Comparison of ENCODE assay signal across 9 cellular contexts in the genomic region with DNA sequence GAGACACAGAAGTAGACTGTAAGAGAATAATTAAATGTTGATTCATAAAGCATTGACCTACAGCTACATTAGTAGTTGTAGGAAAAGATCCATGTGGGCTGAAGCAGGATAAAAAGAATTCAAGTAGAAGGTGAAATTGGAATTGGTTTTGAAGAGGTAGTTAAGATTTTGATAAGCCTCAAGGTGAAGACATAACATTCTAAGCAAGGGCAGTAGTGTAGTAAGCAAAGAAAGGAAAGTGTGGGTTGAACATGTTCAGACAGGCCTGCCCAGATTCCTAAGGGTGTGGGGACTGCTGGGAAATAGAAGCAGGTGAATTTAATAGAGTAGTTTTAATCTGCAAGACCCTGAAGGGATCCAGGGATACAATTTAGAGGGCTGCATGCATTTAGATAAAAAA. TPM values are rescaled to one million over a fixed set of nuclear protein-coding genes. Genes with fewer than 3 reads are reported as not detected.
A peak's percentile ranks its signal among the peaks of the same experiment; 100 is the strongest.
DNase-seq lines count a peak whose midpoint lies in the region; ATAC-seq and TF ChIP-seq lines count a peak whose summit lies in the region.
"Had no signal": no experiment of that assay in that cellular context is flagged by ENCODE, and none has a peak within 500 bp of the region (broad histone marks: within the 10 kb centered on the region; RNA-seq: fewer than 3 reads in every experiment).

No MANE protein-coding gene starts in this region.

- TF ChIP-seq CTCF in lung (IDR thresholded peaks at IDR 0.05; ENCODE audit: control extremely low read depth, extremely low read depth): no peak

- peak overlapping the region; percentile 3; the same call in 1 of the 2 replicates for H3K4me2 ChIP-seq in BLaER1

- peak; percentile 49 for ATAC-seq in HG02885 (IDR thresholded peaks at IDR 0.05; ENCODE audit: poor library complexity, unreplicated experiment)
- ATAC-seq in activated naive CD8-positive, alpha-beta T cell treated with anti-CD3 and anti-CD28 coated beads, Interleukin-2, amount 50 U/mL, for 24 hours: no peak
- ATAC-seq in lung (ENCODE audit: insufficient read depth, low FRiP score): peak; percentile 51

- H3K9me3 Mint-ChIP-seq in activated naive CD8-positive, alpha-beta T cell treated with anti-CD3 and anti-CD28 coated beads, Interleukin-2, amount 50 U/mL, for 24 hours: no peaks in the 10 kb centered on the region

- no peak overlapping the region for H3K9ac ChIP-seq in BLaER1

- peaks cover 90% of the 10 kb centered on the region for H3K4me1 Mint-ChIP-seq in activated naive CD8-positive, alpha-beta T cell treated with anti-CD3 and anti-CD28 coated beads, Interleukin-2, amount 50 U/mL, for 24 hours

- peaks cover 7% of the 10 kb centered on the region for H3K36me3 ChIP-seq in BLaER1
- H3K36me3 ChIP-seq in lung (ENCODE audit: control insufficient read depth in 2 of 2, insufficient read depth in 2 of 2, low read length in 2 of 2): no peaks in the 10 kb centered on the region

- no peak for DNase-seq in activated naive CD8-positive, alpha-beta T cell treated with anti-CD3 and anti-CD28 coated beads, Interleukin-2, amount 50 U/mL, for 24 hours
- DNase-seq in lung (ENCODE audit: low spot score): no peak
- no peak for DNase-seq in NCI-H2029 treated with DMSO at 0.1 percent for 48 hours (lab: John Stamatoyannopoulos, UW)
- no peak for DNase-seq in foreskin melanocyte
- no peak for DNase-seq in AG08396 (ENCODE audit: low spot score)
- DNase-seq in HuH-7 (ENCODE audit: low spot score): no peak
- DNase-seq: caudate nucleus had no signal

- H3K27ac ChIP-seq in BLaER1: peak overlapping the region; percentile 21; the same call in 1 of the 2 replicates
- H3K27ac ChIP-seq in lung (ENCODE audit: low read depth in 1 of 2, low read length in 1 of 2): no peak overlapping the region

- H3K9me3 ChIP-seq in BLaER1 (no peaks in the 10 kb centered on the region; the same call in 1 of the 2 replicates), lung (ENCODE audit: control insufficient read depth in 2 of 2, insufficient read depth in 1 of 2, low read length in 1 of 2) (peaks cover 0 to 1% of the 10 kb centered on the region in 2 donors)

- H3K27me3 ChIP-seq in BLaER1 (no peaks in the 10 kb centered on the region), lung (ENCODE audit: control insufficient read depth, insufficient read depth) (no peaks in the 10 kb centered on the region)

- no peak overlapping the region for H3K4me3 ChIP-seq in BLaER1
- no peak overlapping the region for H3K4me3 ChIP-seq in lung

- H4K20me1 ChIP-seq in BLaER1: peaks cover 99% of the 10 kb centered on the region

- H3K4me1 ChIP-seq in BLaER1 (peaks cover 70% of the 10 kb centered on the region), lung (ENCODE audit: control insufficient read depth in 2 of 2, insufficient read depth in 2 of 2, low read length in 2 of 2) (peaks cover 4 to 47% of the 10 kb centered on the region in 2 donors)

- H3K27me3 Mint-ChIP-seq in activated naive CD8-positive, alpha-beta T cell treated with anti-CD3 and anti-CD28 coated beads, Interleukin-2, amount 50 U/mL, for 24 hours: no peaks in the 10 kb centered on the region

- peaks cover 18% of the 10 kb centered on the region for H3K36me3 Mint-ChIP-seq in activated naive CD8-positive, alpha-beta T cell treated with anti-CD3 and anti-CD28 coated beads, Interleukin-2, amount 50 U/mL, for 24 hours (ENCODE audit: low read depth)

- peak overlapping the region; percentile 85 for H3K27ac Mint-ChIP-seq in activated naive CD8-positive, alpha-beta T cell treated with anti-CD3 and anti-CD28 coated beads, Interleukin-2, amount 50 U/mL, for 24 hours

- H3K4me3 Mint-ChIP-seq in activated naive CD8-positive, alpha-beta T cell treated with anti-CD3 and anti-CD28 coated beads, Interleukin-2, amount 50 U/mL, for 24 hours: peak overlapping the region; percentile 62

RNA-seq across cellular contexts. Expression of a gene that starts 19.0 kb away (rescaled TPM):
- total RNA-seq in lung: 10 to 100 TPM; 34.7 to 75.9 TPM
- polyA plus RNA-seq in lung: 10 to 100 TPM; 15.8 to 31.8 TPM
